16 cellular contexts compared by ENCODE assay signal in genomic region chr1:150022357-150022756, GRCh38. TPM values are rescaled to one million over a fixed set of nuclear protein-coding genes. Genes with fewer than 3 reads are reported as not detected.
A peak's percentile ranks its signal among the peaks of the same experiment; 100 is the strongest.
DNase-seq lines count a peak whose midpoint lies in the region; ATAC-seq and TF ChIP-seq lines count a peak whose summit lies in the region.
"Had no signal": no experiment of that assay in that cellular context is flagged by ENCODE, and none has a peak within 500 bp of the region (broad histone marks: within the 10 kb centered on the region; RNA-seq: fewer than 3 reads in every experiment).

No MANE protein-coding gene starts in this region.

- peaks cover 19% of the 10 kb centered on the region for H3K4me1 Mint-ChIP-seq in WTC11
- H3K4me1 Mint-ChIP-seq in stimulated activated effector memory CD8-positive, alpha-beta T cell treated with anti-CD3 and anti-CD28 coated beads, Interleukin-12 subunit alpha, Interleukin-12 subunit beta, amount 100 ng/mL, for 72 hours = no peaks in the 10 kb centered on the region
- H3K4me1 Mint-ChIP-seq: CD8-positive, alpha-beta memory T cell had no signal

- TF ChIP-seq CTCF in 22Rv1 (IDR thresholded peaks at IDR 0.05) (peak; percentile 59), WTC11 (IDR thresholded peaks at IDR 0.05) (no peak), left lung (IDR thresholded peaks at IDR 0.05) (no peak)

- H3K4me1 ChIP-seq in left lung = no peaks in the 10 kb centered on the region
- H3K4me1 ChIP-seq: uterus had no signal

- DNase-seq in Jurkat, Clone E6-1 (ENCODE audit: low read depth, low spot score) = peak; percentile 25
- DNase-seq in WTC11 (ENCODE audit: low spot score) = peak; percentile 19
- peak in 1 of 2 donors; percentile 33 for DNase-seq in left lung
- no peak for DNase-seq in DMS79 (lab: John Stamatoyannopoulos, UW)
- DNase-seq in middle frontal gyrus (ENCODE audit: extremely low spot score, low spot score) = no peak
- DNase-seq in stimulated activated effector memory CD8-positive, alpha-beta T cell treated with anti-CD3 and anti-CD28 coated beads, Interleukin-12 subunit alpha, Interleukin-12 subunit beta, amount 100 ng/mL, for 72 hours (ENCODE audit: low spot score in 2 of 2) = no peak
- DNase-seq: activated CD4-positive, alpha-beta T cell treated with anti-CD3 and anti-CD28 coated beads, Interleukin-2, amount 50 U/mL, for 1 hour; activated naive CD4-positive, alpha-beta T cell treated with anti-CD3 and anti-CD28 coated beads for 36 hours; CD8-positive, alpha-beta memory T cell; midbrain; NCI-H2029; uterus had no signal

- H3K27ac Mint-ChIP-seq in WTC11 = peak overlapping the region; percentile 88; the same call in 1 of the 2 replicates
- no peak overlapping the region for H3K27ac Mint-ChIP-seq in stimulated activated effector memory CD8-positive, alpha-beta T cell treated with anti-CD3 and anti-CD28 coated beads, Interleukin-12 subunit alpha, Interleukin-12 subunit beta, amount 100 ng/mL, for 72 hours
- H3K27ac Mint-ChIP-seq: activated naive CD4-positive, alpha-beta T cell treated with anti-CD3 and anti-CD28 coated beads for 36 hours; CD8-positive, alpha-beta memory T cell had no signal

- H3K27me3 Mint-ChIP-seq in WTC11 (ENCODE audit: low read depth) = no peaks in the 10 kb centered on the region; the same call in 1 of the 2 replicates

- peak; percentile 80 for ATAC-seq in WTC11
- ATAC-seq in left lung = peak; percentile 69
- no peak for ATAC-seq in HG02870 (IDR thresholded peaks at IDR 0.05; ENCODE audit: unreplicated experiment)
- no peak for ATAC-seq in stimulated activated effector memory CD8-positive, alpha-beta T cell treated with anti-CD3 and anti-CD28 coated beads, Interleukin-12 subunit alpha, Interleukin-12 subunit beta, amount 100 ng/mL, for 72 hours
- ATAC-seq: sciatic nerve had no signal

- POLR2A ChIA-PET in WTC11 (lab: Charles Lee) = no interaction called here

- H3K27me3 ChIP-seq in left lung = peaks cover 0 to 96% of the 10 kb centered on the region in 2 donors
- H3K27me3 ChIP-seq: uterus had no signal

- no peaks in the 10 kb centered on the region for H3K36me3 Mint-ChIP-seq in WTC11
- H3K36me3 Mint-ChIP-seq in stimulated activated effector memory CD8-positive, alpha-beta T cell treated with anti-CD3 and anti-CD28 coated beads, Interleukin-12 subunit alpha, Interleukin-12 subunit beta, amount 100 ng/mL, for 72 hours = no peaks in the 10 kb centered on the region
- H3K36me3 Mint-ChIP-seq: CD8-positive, alpha-beta memory T cell had no signal

- H3K27ac ChIP-seq in 22Rv1 = peak overlapping the region; percentile 95
- H3K27ac ChIP-seq in left lung = no peak overlapping the region
- H3K27ac ChIP-seq: uterus had no signal

- no peak overlapping the region for H3K4me3 Mint-ChIP-seq in WTC11
- no peak overlapping the region for H3K4me3 Mint-ChIP-seq in stimulated activated effector memory CD8-positive, alpha-beta T cell treated with anti-CD3 and anti-CD28 coated beads, Interleukin-12 subunit alpha, Interleukin-12 subunit beta, amount 100 ng/mL, for 72 hours
- H3K4me3 Mint-ChIP-seq: activated naive CD4-positive, alpha-beta T cell treated with anti-CD3 and anti-CD28 coated beads for 36 hours; CD8-positive, alpha-beta memory T cell had no signal

- H3K9me3 ChIP-seq in left lung = no peaks in the 10 kb centered on the region
- H3K9me3 ChIP-seq: uterus had no signal

- no peaks in the 10 kb centered on the region for H3K9me3 Mint-ChIP-seq in WTC11
- no peaks in the 10 kb centered on the region for H3K9me3 Mint-ChIP-seq in stimulated activated effector memory CD8-positive, alpha-beta T cell treated with anti-CD3 and anti-CD28 coated beads, Interleukin-12 subunit alpha, Interleukin-12 subunit beta, amount 100 ng/mL, for 72 hours
- H3K9me3 Mint-ChIP-seq: activated naive CD4-positive, alpha-beta T cell treated with anti-CD3 and anti-CD28 coated beads for 36 hours; CD8-positive, alpha-beta memory T cell had no signal

- CTCF ChIA-PET in WTC11 (lab: Charles Lee) = interaction anchor here (0.6 to 2.0 kb wide), 4 partner anchors 8 to 165 kb away, joined by 3 to 7 read pairs (median 5); no protein-coding TSS in a partner anchor

- H3K4me3 ChIP-seq in Jurkat, Clone E6-1 (ENCODE audit: low read length) = no peak overlapping the region
- H3K4me3 ChIP-seq in left lung = no peak overlapping the region
- H3K4me3 ChIP-seq: coronary artery, uterus had no signal

- no peaks in the 10 kb centered on the region for H3K36me3 ChIP-seq in left lung
- H3K36me3 ChIP-seq: uterus had no signal

- intact Hi-C loops in left lung (cut with DNase I) = no loop called here

TF ChIP-seq in WTC11, 78 proteins besides CTCF, POLR2A, EP300 and RAD21 (continues in another document):
- TF ChIP-seq MLX (CRISPR knock-in tag; IDR thresholded peaks at IDR 0.05) (no peak), STAT6 (CRISPR knock-in tag; conservative IDR thresholded peaks at IDR 0.05; ENCODE audit: low read depth) (no peak), KAT7 (CRISPR knock-in tag; IDR thresholded peaks at IDR 0.05; ENCODE audit: borderline replicate concordance) (no peak), ETV6 (CRISPR knock-in tag; IDR thresholded peaks at IDR 0.05) (no peak), ZNF317 (CRISPR knock-in tag; IDR thresholded peaks at IDR 0.05; ENCODE audit: borderline replicate concordance, low read depth) (no peak), E2F1 (CRISPR knock-in tag; IDR thresholded peaks at IDR 0.05) (no peak), SMAD3 (CRISPR knock-in tag; IDR thresholded peaks at IDR 0.05; ENCODE audit: borderline replicate concordance) (no peak), NR3C1 (CRISPR knock-in tag; conservative IDR thresholded peaks at IDR 0.05; ENCODE audit: low read depth) (no peak), ZNF396 (CRISPR knock-in tag; IDR thresholded peaks at IDR 0.05; ENCODE audit: borderline replicate concordance) (no peak)
- TF ChIP-seq, protein P1, sequence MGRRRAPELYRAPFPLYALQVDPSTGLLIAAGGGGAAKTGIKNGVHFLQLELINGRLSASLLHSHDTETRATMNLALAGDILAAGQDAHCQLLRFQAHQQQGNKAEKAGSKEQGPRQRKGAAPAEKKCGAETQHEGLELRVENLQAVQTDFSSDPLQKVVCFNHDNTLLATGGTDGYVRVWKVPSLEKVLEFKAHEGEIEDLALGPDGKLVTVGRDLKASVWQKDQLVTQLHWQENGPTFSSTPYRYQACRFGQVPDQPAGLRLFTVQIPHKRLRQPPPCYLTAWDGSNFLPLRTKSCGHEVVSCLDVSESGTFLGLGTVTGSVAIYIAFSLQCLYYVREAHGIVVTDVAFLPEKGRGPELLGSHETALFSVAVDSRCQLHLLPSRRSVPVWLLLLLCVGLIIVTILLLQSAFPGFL (CRISPR knock-in tag; IDR thresholded peaks at IDR 0.05; ENCODE audit: borderline replicate concordance) = no peak

RNA-seq across cellular contexts. Expression of gene OTUD7B, which starts 11.8 kb away (rescaled TPM):
- 1.3 TPM for polyA plus RNA-seq in Jurkat, Clone E6-1 (2012; ENCODE audit: insufficient read depth, insufficient read length)
- total RNA-seq in WTC11 (2021) = 19.4 to 21.0 TPM (median 19.5 TPM) in 3 replicates
- total RNA-seq in left lung = 10 to 100 TPM; 20.9 to 31.7 TPM

RNA-seq across cellular contexts. Expression of gene VPS45, which starts 45.2 kb away (rescaled TPM):
- 45.3 TPM for polyA plus RNA-seq in Jurkat, Clone E6-1 (2012; ENCODE audit: insufficient read depth, insufficient read length)
- total RNA-seq in WTC11 (2021) (26.1 to 28.2 TPM (median 27.3 TPM) in 3 replicates), left lung (10 to 100 TPM; 36.7 to 41.7 TPM)

Comparison
In these comparisons a context has a peak if more than half of its experiments do, and no peak if none do; other contexts are left out.
1. DNase-seq: peak in Jurkat, Clone E6-1 (single experiment) and WTC11 (single experiment); none in DMS79 (single experiment), middle frontal gyrus (single experiment) and stimulated activated effector memory CD8-positive, alpha-beta T cell treated with anti-CD3 and anti-CD28 coated beads, Interleukin-12 subunit alpha, Interleukin-12 subunit beta, amount 100 ng/mL, for 72 hours (0 of 2).
2. ATAC-seq: peak in WTC11 (single experiment) and left lung (single experiment); none in HG02870 (single experiment) and stimulated activated effector memory CD8-positive, alpha-beta T cell treated with anti-CD3 and anti-CD28 coated beads, Interleukin-12 subunit alpha, Interleukin-12 subunit beta, amount 100 ng/mL, for 72 hours (single experiment).